1 cellular context compared by ENCODE assay signal in the genomic region with DNA sequence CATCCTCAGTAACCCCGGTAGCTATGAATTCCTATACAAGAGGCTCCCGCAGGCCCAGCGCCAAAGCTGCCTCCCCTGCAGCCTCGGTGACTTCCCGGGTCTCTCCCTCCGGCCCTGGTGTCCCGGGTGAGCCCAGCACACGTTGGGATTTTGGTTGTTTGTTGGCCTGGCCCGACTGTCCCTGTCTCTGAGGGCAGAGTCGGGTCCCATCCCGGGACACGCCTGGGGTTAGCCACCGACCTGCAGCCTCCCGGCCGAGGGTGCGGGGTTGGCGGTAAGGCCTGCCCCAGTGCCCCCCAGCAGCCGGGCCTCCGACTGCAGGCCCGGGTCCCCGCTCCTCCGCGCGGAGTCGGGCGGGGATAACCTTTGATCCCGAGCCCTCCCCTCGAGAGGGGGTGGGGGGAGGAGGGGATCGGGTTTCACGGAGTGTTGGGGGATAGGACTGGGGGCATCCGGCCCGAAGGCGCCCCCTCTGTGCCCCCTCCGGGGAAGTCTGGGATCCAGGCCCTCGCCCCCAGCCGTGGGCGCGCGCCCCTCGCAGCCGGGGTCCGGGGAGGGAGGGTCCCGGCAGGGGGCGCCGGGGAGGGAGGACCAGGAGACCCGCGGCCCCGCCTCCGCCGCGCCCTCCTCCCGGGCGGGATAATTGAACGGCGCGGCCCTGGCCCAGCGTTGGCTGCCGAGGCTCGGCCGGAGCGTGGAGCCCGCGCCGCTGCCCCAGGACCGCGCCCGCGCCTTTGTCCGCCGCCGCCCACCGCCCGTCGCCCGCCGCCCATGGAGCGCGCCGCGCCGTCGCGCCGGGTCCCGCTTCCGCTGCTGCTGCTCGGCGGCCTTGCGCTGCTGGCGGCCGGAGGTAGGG.
TF ChIP-seq lines count a peak whose summit lies in the region.

A gene with protein sequence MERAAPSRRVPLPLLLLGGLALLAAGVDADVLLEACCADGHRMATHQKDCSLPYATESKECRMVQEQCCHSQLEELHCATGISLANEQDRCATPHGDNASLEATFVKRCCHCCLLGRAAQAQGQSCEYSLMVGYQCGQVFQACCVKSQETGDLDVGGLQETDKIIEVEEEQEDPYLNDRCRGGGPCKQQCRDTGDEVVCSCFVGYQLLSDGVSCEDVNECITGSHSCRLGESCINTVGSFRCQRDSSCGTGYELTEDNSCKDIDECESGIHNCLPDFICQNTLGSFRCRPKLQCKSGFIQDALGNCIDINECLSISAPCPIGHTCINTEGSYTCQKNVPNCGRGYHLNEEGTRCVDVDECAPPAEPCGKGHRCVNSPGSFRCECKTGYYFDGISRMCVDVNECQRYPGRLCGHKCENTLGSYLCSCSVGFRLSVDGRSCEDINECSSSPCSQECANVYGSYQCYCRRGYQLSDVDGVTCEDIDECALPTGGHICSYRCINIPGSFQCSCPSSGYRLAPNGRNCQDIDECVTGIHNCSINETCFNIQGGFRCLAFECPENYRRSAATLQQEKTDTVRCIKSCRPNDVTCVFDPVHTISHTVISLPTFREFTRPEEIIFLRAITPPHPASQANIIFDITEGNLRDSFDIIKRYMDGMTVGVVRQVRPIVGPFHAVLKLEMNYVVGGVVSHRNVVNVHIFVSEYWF (plus strand): TSS at position 669 of the 856 bp plus-strand sequence. CDS start 103 bp downstream, at position 772.

TF ChIP-seq in K562, 482 proteins besides CTCF, POLR2A, EP300 and RAD21:
- TF ChIP-seq, protein P1, sequence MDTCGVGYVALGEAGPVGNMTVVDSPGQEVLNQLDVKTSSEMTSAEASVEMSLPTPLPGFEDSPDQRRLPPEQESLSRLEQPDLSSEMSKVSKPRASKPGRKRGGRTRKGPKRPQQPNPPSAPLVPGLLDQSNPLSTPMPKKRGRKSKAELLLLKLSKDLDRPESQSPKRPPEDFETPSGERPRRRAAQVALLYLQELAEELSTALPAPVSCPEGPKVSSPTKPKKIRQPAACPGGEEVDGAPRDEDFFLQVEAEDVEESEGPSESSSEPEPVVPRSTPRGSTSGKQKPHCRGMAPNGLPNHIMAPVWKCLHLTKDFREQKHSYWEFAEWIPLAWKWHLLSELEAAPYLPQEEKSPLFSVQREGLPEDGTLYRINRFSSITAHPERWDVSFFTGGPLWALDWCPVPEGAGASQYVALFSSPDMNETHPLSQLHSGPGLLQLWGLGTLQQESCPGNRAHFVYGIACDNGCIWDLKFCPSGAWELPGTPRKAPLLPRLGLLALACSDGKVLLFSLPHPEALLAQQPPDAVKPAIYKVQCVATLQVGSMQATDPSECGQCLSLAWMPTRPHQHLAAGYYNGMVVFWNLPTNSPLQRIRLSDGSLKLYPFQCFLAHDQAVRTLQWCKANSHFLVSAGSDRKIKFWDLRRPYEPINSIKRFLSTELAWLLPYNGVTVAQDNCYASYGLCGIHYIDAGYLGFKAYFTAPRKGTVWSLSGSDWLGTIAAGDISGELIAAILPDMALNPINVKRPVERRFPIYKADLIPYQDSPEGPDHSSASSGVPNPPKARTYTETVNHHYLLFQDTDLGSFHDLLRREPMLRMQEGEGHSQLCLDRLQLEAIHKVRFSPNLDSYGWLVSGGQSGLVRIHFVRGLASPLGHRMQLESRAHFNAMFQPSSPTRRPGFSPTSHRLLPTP (IDR thresholded peaks at IDR 0.05; ENCODE audit: borderline replicate concordance, extremely low read depth, insufficient read length): no peak
- TF ChIP-seq ZBTB7A (IDR thresholded peaks at IDR 0.05; ENCODE audit: borderline replicate concordance, control insufficient read depth, low read depth, low read length): peak; percentile 28; the same call in 1 of the 2 replicates
